13 cellular contexts compared by ENCODE assay signal in genomic region chr1:47229031-47229831, GRCh38. TPM values are rescaled to one million over a fixed set of nuclear protein-coding genes. Genes with fewer than 3 reads are reported as not detected.
A peak's percentile ranks its signal among the peaks of the same experiment; 100 is the strongest.
DNase-seq lines count a peak whose midpoint lies in the region; ATAC-seq and TF ChIP-seq lines count a peak whose summit lies in the region.
"Had no signal": no experiment of that assay in that cellular context is flagged by ENCODE, and none has a peak within 500 bp of the region (broad histone marks: within the 10 kb centered on the region; RNA-seq: fewer than 3 reads in every experiment).

No MANE protein-coding gene starts in this region.

- H3K23me2 ChIP-seq in H9 (ENCODE audit: insufficient read length, low read depth, low read length, poor library complexity, severe bottlenecking): peaks cover 18% of the 10 kb centered on the region

- no peak overlapping the region for H3K56ac ChIP-seq in H9 (ENCODE audit: insufficient read length, low read depth, low read length)

- no peak overlapping the region for H3T11ph ChIP-seq in H9 (ENCODE audit: low read length)

- ATAC-seq in activated T-helper 17 cell treated with anti-CD3 and anti-CD28 coated beads, Interleukin-2, amount 50 U/mL, for 72 hours (replicated peaks): no peak
- ATAC-seq in HG03097 (IDR thresholded peaks at IDR 0.05; ENCODE audit: low FRiP score, unreplicated experiment) (no peak), HG03342 (IDR thresholded peaks at IDR 0.05; ENCODE audit: unreplicated experiment) (no peak)
- ATAC-seq: CD8-positive, alpha-beta T cell had no signal

- peak overlapping the region; percentile 31 to 79 for H3K4me3 Mint-ChIP-seq in H9
- peak overlapping the region; percentile 91 for H3K4me3 Mint-ChIP-seq in activated T-helper 17 cell treated with anti-CD3 and anti-CD28 coated beads, Interleukin-2, amount 50 U/mL, for 72 hours
- peak overlapping the region in 3 of 8 donors; percentile 4 to 79 (median 35) for H3K4me3 Mint-ChIP-seq in CD4-positive, alpha-beta memory T cell
- no peak overlapping the region for H3K4me3 Mint-ChIP-seq in activated CD4-positive, alpha-beta memory T cell treated with anti-CD3 and anti-CD28 coated beads, Interleukin-2, amount 10 ng/mL, durations not matched to agents 7 days and 5 days

- peak overlapping the region; percentile 65 for H3K4me2 ChIP-seq in H9 (ENCODE audit: insufficient read depth, insufficient read length, low read length)
- H3K4me2 ChIP-seq: SK-N-SH had no signal

- H3K9ac ChIP-seq in H9 (ENCODE audit: extremely low read depth, insufficient read length, low read length): no peak overlapping the region
- H3K9ac ChIP-seq: SK-N-SH had no signal

- no peaks in the 10 kb centered on the region for H3K36me3 ChIP-seq in sigmoid colon
- H3K36me3 ChIP-seq in CD4-positive, alpha-beta memory T cell (ENCODE audit: insufficient read depth, low read length): no peaks in the 10 kb centered on the region

- no peak overlapping the region for H2BK12ac ChIP-seq in H9 (ENCODE audit: insufficient read length, low read depth, low read length)

- H3K27ac Mint-ChIP-seq in H9: no peak overlapping the region
- no peak overlapping the region for H3K27ac Mint-ChIP-seq in activated T-helper 17 cell treated with anti-CD3 and anti-CD28 coated beads, Interleukin-2, amount 50 U/mL, for 72 hours
- H3K27ac Mint-ChIP-seq in CD4-positive, alpha-beta memory T cell: peak overlapping the region in 1 of 7 donors; percentile 15
- no peak overlapping the region for H3K27ac Mint-ChIP-seq in activated CD4-positive, alpha-beta memory T cell treated with anti-CD3 and anti-CD28 coated beads, Interleukin-2, amount 10 ng/mL, durations not matched to agents 7 days and 5 days
- H3K27ac Mint-ChIP-seq: activated naive CD8-positive, alpha-beta T cell; CD8-positive, alpha-beta T cell had no signal

- POLR2A ChIA-PET in CD4-positive, alpha-beta memory T cell (lab: Charles Lee; ENCODE audit: partially characterized antibody): interaction anchor here (0.6 kb wide), 1 partner anchor 85 kb away, joined by 3 read pairs; the partner anchor contains the start of gene STIL
- POLR2A ChIA-PET in activated CD4-positive, alpha-beta memory T cell treated with anti-CD3 and anti-CD28 coated beads, Interleukin-2, amount 10 ng/mL, durations not matched to agents 7 days and 5 days (lab: Charles Lee): interaction anchor here (1.6 kb wide), 1 partner anchor 50 kb away, joined by 3 read pairs; no protein-coding TSS in a partner anchor

- H3K14ac ChIP-seq in H9 (ENCODE audit: insufficient read depth, low read length): no peak overlapping the region; the same call in 1 of the 2 replicates

- no peak overlapping the region for H2BK20ac ChIP-seq in H9 (ENCODE audit: low read depth, low read length, poor library complexity, severe bottlenecking)

- peaks cover 2% of the 10 kb centered on the region for H4K20me1 ChIP-seq in H9 (ENCODE audit: control insufficient read depth, insufficient read depth, insufficient read length)

- H2BK120ac ChIP-seq in H9 (ENCODE audit: low read depth, low read length, poor library complexity, severe bottlenecking): no peak overlapping the region

- DNase-seq in H9 (no peak), sigmoid colon (no peak)
- no peak for DNase-seq in CD4-positive, alpha-beta memory T cell
- DNase-seq in activated CD4-positive, alpha-beta memory T cell treated with anti-CD3 and anti-CD28 coated beads, Interleukin-2, amount 10 ng/mL, durations not matched to agents 7 days and 5 days: no peak
- DNase-seq: CD8-positive, alpha-beta T cell; posterior cingulate gyrus; SK-N-SH had no signal

- H3K27me3 Mint-ChIP-seq in H9 (ENCODE audit: low read depth): peaks cover 87% of the 10 kb centered on the region
- peaks cover 70% of the 10 kb centered on the region for H3K27me3 Mint-ChIP-seq in activated T-helper 17 cell treated with anti-CD3 and anti-CD28 coated beads, Interleukin-2, amount 50 U/mL, for 72 hours
- peaks cover 68% of the 10 kb centered on the region in 2 donors for H3K27me3 Mint-ChIP-seq in CD4-positive, alpha-beta memory T cell
- peaks cover 83% of the 10 kb centered on the region for H3K27me3 Mint-ChIP-seq in activated CD4-positive, alpha-beta memory T cell treated with anti-CD3 and anti-CD28 coated beads, Interleukin-2, amount 10 ng/mL, durations not matched to agents 7 days and 5 days

- no peak overlapping the region for H2BK5ac ChIP-seq in H9 (ENCODE audit: insufficient read length, low read length)

- H3K4ac ChIP-seq in H9 (ENCODE audit: low read depth, low read length): no peak overlapping the region

- peaks cover 0 to 7% of the 10 kb centered on the region in 2 experiments; a peak in 2 of 5 replicates for H3K9me3 Mint-ChIP-seq in H9
- H3K9me3 Mint-ChIP-seq in activated T-helper 17 cell treated with anti-CD3 and anti-CD28 coated beads, Interleukin-2, amount 50 U/mL, for 72 hours: no peaks in the 10 kb centered on the region
- peaks cover 0 to 5% (median 0%) of the 10 kb centered on the region in 8 donors for H3K9me3 Mint-ChIP-seq in CD4-positive, alpha-beta memory T cell
- no peaks in the 10 kb centered on the region for H3K9me3 Mint-ChIP-seq in activated CD4-positive, alpha-beta memory T cell treated with anti-CD3 and anti-CD28 coated beads, Interleukin-2, amount 10 ng/mL, durations not matched to agents 7 days and 5 days
- H3K9me3 Mint-ChIP-seq: CD8-positive, alpha-beta T cell had no signal

- H2BK15ac ChIP-seq in H9 (ENCODE audit: low read depth, low read length): no peak overlapping the region

- CTCF ChIA-PET in CD4-positive, alpha-beta memory T cell (lab: Charles Lee; ENCODE audit: partially characterized antibody): interaction anchor here (2.2 kb wide), 1 partner anchor 33 kb away, joined by 5 read pairs; no protein-coding TSS in a partner anchor
- CTCF ChIA-PET in activated CD4-positive, alpha-beta memory T cell treated with anti-CD3 and anti-CD28 coated beads, Interleukin-2, amount 10 ng/mL, durations not matched to agents 7 days and 5 days (lab: Charles Lee): no interaction called here

- peaks cover 35 to 55% of the 10 kb centered on the region in 2 experiments for H3K4me1 Mint-ChIP-seq in H9
- H3K4me1 Mint-ChIP-seq in activated T-helper 17 cell treated with anti-CD3 and anti-CD28 coated beads, Interleukin-2, amount 50 U/mL, for 72 hours: peaks cover 8% of the 10 kb centered on the region
- H3K4me1 Mint-ChIP-seq in CD4-positive, alpha-beta memory T cell: peaks cover 17 to 46% (median 30%) of the 10 kb centered on the region in 4 donors
- peaks cover 30% of the 10 kb centered on the region for H3K4me1 Mint-ChIP-seq in activated CD4-positive, alpha-beta memory T cell treated with anti-CD3 and anti-CD28 coated beads, Interleukin-2, amount 10 ng/mL, durations not matched to agents 7 days and 5 days

- H3K79me2 ChIP-seq in H9 (ENCODE audit: insufficient read depth, low read length): no peaks in the 10 kb centered on the region

- no peak for TF ChIP-seq CTCF in H9 (conservative IDR thresholded peaks at IDR 0.05)
- TF ChIP-seq CTCF in sigmoid colon (IDR thresholded peaks at IDR 0.05): no peak

- intact Hi-C loops in sigmoid colon (cut with DNase I): no loop called here
- intact Hi-C loops in CD4-positive, alpha-beta memory T cell (cut with micrococcal nuclease): no loop called here

- no peak overlapping the region for H4K8ac ChIP-seq in H9 (replicated peaks; ENCODE audit: insufficient read length, low read depth, low read length)

- H2AK5ac ChIP-seq in H9 (ENCODE audit: insufficient read length, low read length): no peak overlapping the region

- H3K18ac ChIP-seq in H9 (ENCODE audit: insufficient read length, low read depth, low read length): no peak overlapping the region

- peaks cover 0 to 3% (median 0%) of the 10 kb centered on the region in 3 experiments; a peak in 2 of 7 replicates for H3K36me3 Mint-ChIP-seq in H9 (ENCODE audit: insufficient read depth in 1 of 3, low read depth in 3 of 3)
- H3K36me3 Mint-ChIP-seq in activated T-helper 17 cell treated with anti-CD3 and anti-CD28 coated beads, Interleukin-2, amount 50 U/mL, for 72 hours (ENCODE audit: low read depth): peaks cover 7% of the 10 kb centered on the region
- H3K36me3 Mint-ChIP-seq in CD4-positive, alpha-beta memory T cell: no peaks in the 10 kb centered on the region
- H3K36me3 Mint-ChIP-seq in activated CD4-positive, alpha-beta memory T cell treated with anti-CD3 and anti-CD28 coated beads, Interleukin-2, amount 10 ng/mL, durations not matched to agents 7 days and 5 days (ENCODE audit: low read depth): peaks cover 4% of the 10 kb centered on the region
- H3K36me3 Mint-ChIP-seq: activated naive CD8-positive, alpha-beta T cell; CD8-positive, alpha-beta T cell had no signal

- peaks cover 96% of the 10 kb centered on the region for H3K27me3 ChIP-seq in H9 (ENCODE audit: insufficient read depth, low read length)
- H3K27me3 ChIP-seq in sigmoid colon: peaks cover 72 to 100% (median 96%) of the 10 kb centered on the region in 3 donors
- peaks cover 62% of the 10 kb centered on the region for H3K27me3 ChIP-seq in CD4-positive, alpha-beta memory T cell (ENCODE audit: insufficient read depth, low read length)

- no peaks in the 10 kb centered on the region for H3K79me1 ChIP-seq in H9 (ENCODE audit: insufficient read depth, low read depth, low read length, poor library complexity, severe bottlenecking)

- H3K9me3 ChIP-seq in H9 (ENCODE audit: control insufficient read depth, low read depth, low read length): no peaks in the 10 kb centered on the region
- no peaks in the 10 kb centered on the region for H3K9me3 ChIP-seq in iPS-18c (ENCODE audit: control insufficient read depth, insufficient read depth, low read length)
- H3K9me3 ChIP-seq in sigmoid colon: no peaks in the 10 kb centered on the region
- H3K9me3 ChIP-seq in CD4-positive, alpha-beta memory T cell (ENCODE audit: control insufficient read depth in 1 of 2, low read length in 2 of 2): no peaks in the 10 kb centered on the region
- H3K9me3 ChIP-seq: SK-N-SH had no signal

- no peak overlapping the region for H4K5ac ChIP-seq in H9 (ENCODE audit: insufficient read length, low read depth, low read length)

- H3K4me3 ChIP-seq in iPS-18c (ENCODE audit: insufficient read depth, low read depth, low read length): peak overlapping the region; percentile 34; the same call in 1 of the 2 replicates
- H3K4me3 ChIP-seq in sigmoid colon: peak overlapping the region in 2 of 4 donors; percentile 1 to 19
- H3K4me3 ChIP-seq in CD4-positive, alpha-beta memory T cell (ENCODE audit: low read length in 2 of 2): no peak overlapping the region

- no peak overlapping the region for H4K91ac ChIP-seq in H9 (ENCODE audit: insufficient read length, low read depth, low read length)

- TF ChIP-seq EP300 in sigmoid colon (IDR thresholded peaks at IDR 0.05): no peak

- H3K4me1 ChIP-seq in H9 (ENCODE audit: insufficient read depth, low read length): no peaks in the 10 kb centered on the region; the same call in 1 of the 2 replicates
- peaks cover 0 to 56% (median 39%) of the 10 kb centered on the region in 4 donors for H3K4me1 ChIP-seq in sigmoid colon
- peaks cover 39% of the 10 kb centered on the region for H3K4me1 ChIP-seq in CD4-positive, alpha-beta memory T cell (ENCODE audit: insufficient read depth, low read length)

- no peak overlapping the region for H2AFZ ChIP-seq in H9 (ENCODE audit: low read length)

- no CpG with 5 or more reads among the region's 35 CpGs for whole genome bisulfite sequencing in H9 (ENCODE audit: extremely low coverage, insufficient read length, low lambda C conversion rate)
- 15 to 20% methylated on average over 35 of the region's 35 CpGs for WGBS in sigmoid colon, 2 donors

- H3K27ac ChIP-seq in H9 (ENCODE audit: insufficient read length, low read depth, low read length): no peak overlapping the region
- peak overlapping the region; percentile 13 to 64 (median 40) for H3K27ac ChIP-seq in sigmoid colon
- no peak overlapping the region for H3K27ac ChIP-seq in CD4-positive, alpha-beta memory T cell (ENCODE audit: low read depth, low read length)

- TF ChIP-seq POLR2A in sigmoid colon (IDR thresholded peaks at IDR 0.05): no peak

- no peak overlapping the region for H3K23ac ChIP-seq in H9 (ENCODE audit: insufficient read length, low read depth, low read length)

RNA-seq across cellular contexts. Expression of gene TAL1, which starts 2.8 kb away (rescaled TPM):
- total RNA-seq in H9 (2021): 0.04 TPM in 1 of 2 replicates, not detected in the other
- total RNA-seq in activated T-helper 17 cell treated with anti-CD3 and anti-CD28 coated beads, Interleukin-2, amount 50 U/mL, for 72 hours: not detected
- 1 to 10 TPM; 2.3 to 3.9 (median 3.2) TPM for total RNA-seq in sigmoid colon
- polyA plus RNA-seq in sigmoid colon: 1 to 10 TPM in 2 of 3 donors, not detected in 1; 1.2 to 1.4 TPM
- not detected for total RNA-seq in CD4-positive, alpha-beta memory T cell
- polyA plus RNA-seq in CD4-positive, alpha-beta memory T cell: not detected
- total RNA-seq in activated CD4-positive, alpha-beta memory T cell treated with anti-CD3 and anti-CD28 coated beads, Interleukin-2, amount 10 ng/mL, durations not matched to agents 7 days and 5 days: not detected
- total RNA-seq: CD8-positive, alpha-beta T cell had no signal
- polyA plus RNA-seq: SK-N-SH had no signal

RNA-seq across cellular contexts. Expression of gene PDZK1IP1, which starts 39.4 kb away (rescaled TPM):
- total RNA-seq in H9 (2021): not detected in 2 replicates
- not detected for total RNA-seq in activated T-helper 17 cell treated with anti-CD3 and anti-CD28 coated beads, Interleukin-2, amount 50 U/mL, for 72 hours
- total RNA-seq in sigmoid colon: not detected
- polyA plus RNA-seq in sigmoid colon: 100 to 1,000 TPM in 1 of 3 donors, 10 to 100 TPM in 2; 31.9 to 291 (median 35.4) TPM
- total RNA-seq in CD4-positive, alpha-beta memory T cell: not detected
- not detected for polyA plus RNA-seq in CD4-positive, alpha-beta memory T cell
- not detected for total RNA-seq in activated CD4-positive, alpha-beta memory T cell treated with anti-CD3 and anti-CD28 coated beads, Interleukin-2, amount 10 ng/mL, durations not matched to agents 7 days and 5 days
- total RNA-seq: CD8-positive, alpha-beta T cell; urinary bladder had no signal
- polyA plus RNA-seq: SK-N-SH had no signal

Comparison
In these comparisons a context has a peak if more than half of its experiments do, and no peak if none do; other contexts are left out.
1. H3K27ac ChIP-seq: peak in sigmoid colon (4 of 4); none in H9 (single experiment) and CD4-positive, alpha-beta memory T cell (single experiment).